In the genomic region with DNA sequence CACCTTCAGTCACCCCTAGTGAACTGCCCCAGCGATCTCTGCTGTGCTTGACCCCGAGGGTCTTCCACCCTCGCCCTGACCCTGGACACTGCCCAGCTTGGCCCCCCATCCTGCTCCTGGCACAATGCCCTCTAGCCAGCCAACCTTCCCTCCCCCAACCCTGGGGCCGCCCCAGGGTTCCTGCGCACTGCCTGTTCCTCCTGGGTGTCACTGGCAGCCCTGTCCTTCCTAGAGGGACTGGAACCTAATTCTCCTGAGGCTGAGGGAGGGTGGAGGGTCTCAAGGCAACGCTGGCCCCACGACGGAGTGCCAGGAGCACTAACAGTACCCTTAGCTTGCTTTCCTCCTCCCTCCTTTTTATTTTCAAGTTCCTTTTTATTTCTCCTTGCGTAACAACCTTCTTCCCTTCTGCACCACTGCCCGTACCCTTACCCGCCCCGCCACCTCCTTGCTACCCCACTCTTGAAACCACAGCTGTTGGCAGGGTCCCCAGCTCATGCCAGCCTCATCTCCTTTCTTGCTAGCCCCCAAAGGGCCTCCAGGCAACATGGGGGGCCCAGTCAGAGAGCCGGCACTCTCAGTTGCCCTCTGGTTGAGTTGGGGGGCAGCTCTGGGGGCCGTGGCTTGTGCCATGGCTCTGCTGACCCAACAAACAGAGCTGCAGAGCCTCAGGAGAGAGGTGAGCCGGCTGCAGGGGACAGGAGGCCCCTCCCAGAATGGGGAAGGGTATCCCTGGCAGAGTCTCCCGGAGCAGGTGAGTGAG, we compare ENCODE assay signal across 8 cellular contexts. TPM values are rescaled to one million over a fixed set of nuclear protein-coding genes. Genes with fewer than 3 reads are reported as not detected.
DNase-seq lines count a peak whose midpoint lies in the region; ATAC-seq, FAIRE-seq and TF ChIP-seq lines count a peak whose summit lies in the region.

A gene with protein sequence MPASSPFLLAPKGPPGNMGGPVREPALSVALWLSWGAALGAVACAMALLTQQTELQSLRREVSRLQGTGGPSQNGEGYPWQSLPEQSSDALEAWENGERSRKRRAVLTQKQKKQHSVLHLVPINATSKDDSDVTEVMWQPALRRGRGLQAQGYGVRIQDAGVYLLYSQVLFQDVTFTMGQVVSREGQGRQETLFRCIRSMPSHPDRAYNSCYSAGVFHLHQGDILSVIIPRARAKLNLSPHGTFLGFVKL (plus strand): TSS at position 207 of the 763 bp plus-strand sequence. CDS start 290 bp downstream, at position 497.

- FAIRE-seq in H1 (lab: Jason Lieb, UNC) = no peak

- no peak within 1 kb of the TSS for H3K56ac ChIP-seq in H1 (replicated peaks; ENCODE audit: insufficient read length, low read depth, low read length)

- H4K5ac ChIP-seq in H1 (ENCODE audit: insufficient read length, low read depth, low read length) = peak within 1 kb of the TSS; percentile 55

- no peak for TF ChIP-seq RAD21 in H1 (IDR thresholded peaks at IDR 0.05 in 1 of 2, conservative IDR thresholded peaks at IDR 0.05 in 1 of 2; ENCODE audit: low read depth in 2 of 2, low read length in 2 of 2)

- peak within 1 kb of the TSS; percentile 90 to 98 (median 96) for H3K4me3 Mint-ChIP-seq in naive B cell

- peaks cover 62 to 71% (median 70%) of the 10 kb centered on the region in 3 donors for H3K4me1 Mint-ChIP-seq in naive B cell

- H4K20me1 ChIP-seq in BLaER1 (peaks cover 10% of the 10 kb centered on the region), H1 (replicated peaks in 1 of 2; ENCODE audit: control insufficient read depth in 1 of 2, insufficient read depth in 2 of 2, low read length in 2 of 2) (peaks cover 0 to 1% of the 10 kb centered on the region in 2 experiments)

- ATAC-seq in naive B cell (ENCODE audit: low read depth in 2 of 2) (no peak), HG03460 (IDR thresholded peaks at IDR 0.05; ENCODE audit: unreplicated experiment) (no peak)

- H3K4ac ChIP-seq in H1 (replicated peaks; ENCODE audit: insufficient read length, low read depth, low read length) = peak within 1 kb of the TSS; percentile 96

- peak within 1 kb of the TSS; percentile 56; the same call in 1 of the 2 replicates for H2BK5ac ChIP-seq in H1 (ENCODE audit: low read depth, low read length)

- H4K91ac ChIP-seq in H1 (replicated peaks; ENCODE audit: insufficient read length, low read length) = peak within 1 kb of the TSS; percentile 92

- no peak for TF ChIP-seq CTCF in NB4 (IDR thresholded peaks at IDR 0.05; ENCODE audit: low read depth, low read length)
- no peak for TF ChIP-seq CTCF in H1 (IDR thresholded peaks at IDR 0.05; ENCODE audit: control extremely low read depth in 1 of 3, insufficient read depth in 1 of 3, low read depth in 1 of 3, low read length in 3 of 3)

- no peaks in the 10 kb centered on the region for H3K27me3 Mint-ChIP-seq in naive B cell

- peaks cover 4 to 14% of the 10 kb centered on the region in 2 experiments; a peak in 3 of 4 replicates for H3K79me2 ChIP-seq in H1 (ENCODE audit: control insufficient read depth in 1 of 2, insufficient read depth in 2 of 2, low read length in 2 of 2)

- peaks cover 6% of the 10 kb centered on the region; the same call in 1 of the 2 replicates for H3K23me2 ChIP-seq in H1 (ENCODE audit: low read depth, low read length)

- H3K79me1 ChIP-seq in H1 (ENCODE audit: low read depth, low read length) = peaks cover 7% of the 10 kb centered on the region

- H3K27me3 ChIP-seq in BLaER1 (no peaks in the 10 kb centered on the region), H1 (replicated peaks in 1 of 4; ENCODE audit: control insufficient read depth in 3 of 4, extremely low read depth in 1 of 4, insufficient read depth in 3 of 4, low read length in 3 of 4) (no peaks in the 10 kb centered on the region)

- H2AK5ac ChIP-seq in H1 (ENCODE audit: low read depth, low read length) = peak within 1 kb of the TSS; percentile 18

- H3K9ac ChIP-seq in BLaER1 = peak within 1 kb of the TSS; percentile 96
- H3K9ac ChIP-seq in H1 (replicated peaks in 1 of 4; ENCODE audit: extremely low read depth in 1 of 4, low read depth in 3 of 4, low read length in 3 of 4) = 0 out of 7 replicates have a peak within 1 kb of the TSS, but pooled peaks of 1 of the 4 experiments have one; percentile 2

- H3K9me3 ChIP-seq in BLaER1 = no peaks in the 10 kb centered on the region
- H3K9me3 ChIP-seq in H1 (ENCODE audit: insufficient read depth in 2 of 2, low read depth in 1 of 2, low read length in 1 of 2) = no peaks in the 10 kb centered on the region

- no peak within 1 kb of the TSS for H2BK120ac ChIP-seq in H1 (replicated peaks; ENCODE audit: low read depth, low read length)

- H3K36me3 Mint-ChIP-seq in naive B cell = no peaks in the 10 kb centered on the region

- TF ChIP-seq EP300 in H1 (IDR thresholded peaks at IDR 0.05; ENCODE audit: borderline replicate concordance in 1 of 2, low read depth in 2 of 2, low read length in 2 of 2) = no peak

- peak within 1 kb of the TSS; percentile 94 for H3K4me3 ChIP-seq in BLaER1
- peak within 1 kb of the TSS; percentile 48 for H3K4me3 ChIP-seq in NB4 (ENCODE audit: low read depth, low read length)
- H3K4me3 ChIP-seq in H1 (ENCODE audit: extremely low read depth in 1 of 4, insufficient read depth in 2 of 4, low read depth in 3 of 4, low read length in 4 of 4) = peak within 1 kb of the TSS in 2 of 4 experiments; percentile 11 to 34; a peak in 5 of 8 replicates

- no peak within 1 kb of the TSS for H2AFZ ChIP-seq in H1 (ENCODE audit: low read length)

- H4K8ac ChIP-seq in H1 (ENCODE audit: extremely low read depth, insufficient read depth, low read length) = peak within 1 kb of the TSS; percentile 81

- H3K4me1 ChIP-seq in BLaER1 = peaks cover 59% of the 10 kb centered on the region
- H3K4me1 ChIP-seq in H1 (replicated peaks in 1 of 4; ENCODE audit: control insufficient read depth in 3 of 4, insufficient read depth in 4 of 4, low read length in 3 of 4) = peaks cover 11 to 45% (median 26%) of the 10 kb centered on the region in 4 experiments

- H2BK15ac ChIP-seq in H1 (ENCODE audit: low read length) = peak within 1 kb of the TSS; percentile 96

- POLR2A ChIA-PET in H1 (lab: Charles Lee; ENCODE audit: partially characterized antibody) = interaction anchor here (0.8 to 37.5 kb wide), 13 partner anchors 10 to 152 kb away, joined by 3 to 1144 read pairs (median 6); a partner anchor contains a TSS

- peak within 1 kb of the TSS; percentile 87 for H3K18ac ChIP-seq in H1 (ENCODE audit: extremely low read depth, low read length)

- H3K27ac Mint-ChIP-seq in naive B cell = peak within 1 kb of the TSS; percentile 95 to 99 (median 98)

- peak; percentile 79 for DNase-seq in NB4 (ENCODE audit: low read depth)
- DNase-seq in H1 (ENCODE audit: low read depth in 1 of 2, low spot score in 2 of 2) = no peak
- DNase-seq in naive B cell = peak; percentile 59
- no peak for DNase-seq in glomerular visceral epithelial cell (ENCODE audit: extremely low spot score)
- no peak for DNase-seq in stimulated activated CD4-positive, alpha-beta T cell treated with anti-CD3 and anti-CD28 coated beads, Interleukin-1b, Interleukin-23, amount 100 ng/mL, for 48 hours
- DNase-seq in amniotic stem cell (lab: John Stamatoyannopoulos, UW) = no peak

- H3K4me2 ChIP-seq in BLaER1 (peak within 1 kb of the TSS; percentile 100), H1 (ENCODE audit: insufficient read depth in 1 of 2, low read depth in 2 of 2, low read length in 2 of 2) (peak within 1 kb of the TSS; percentile 49 to 61)

- no peak within 1 kb of the TSS for H3K23ac ChIP-seq in H1 (ENCODE audit: insufficient read length)

- peak within 1 kb of the TSS; percentile 94 for H3K27ac ChIP-seq in BLaER1
- 0 out of 2 replicates have a peak within 1 kb of the TSS, but pooled peaks have one; percentile 21 for H3K27ac ChIP-seq in H1 (ENCODE audit: low read depth, low read length)

- no peak within 1 kb of the TSS for H3K14ac ChIP-seq in H1 (ENCODE audit: insufficient read length)

- CTCF ChIA-PET in H1 (lab: Charles Lee; ENCODE audit: partially characterized antibody) = interaction anchor here (0.7 to 12.7 kb wide), 9 partner anchors 26 to 202 kb away, joined by 3 to 251 read pairs (median 3); no protein-coding TSS in a partner anchor

- H3K9me3 Mint-ChIP-seq in naive B cell = no peaks in the 10 kb centered on the region

- H2BK12ac ChIP-seq in H1 (ENCODE audit: low read depth, low read length) = peak within 1 kb of the TSS; percentile 68; the same call in 1 of the 2 replicates

- 0 out of 2 replicates have a peak within 1 kb of the TSS, but pooled peaks have one; percentile 41 for H2BK20ac ChIP-seq in H1 (ENCODE audit: low read length)

- 79% methylated on average over 15 of the region's 16 CpGs; no CpG with 5 or more reads in 1 of the 2 experiments for WGBS in H1 (ENCODE audit: extremely low coverage in 1 of 2, insufficient coverage in 1 of 2, insufficient read length in 1 of 2, insufficient replicate concordance in 2 of 2, low coverage in 1 of 2, low lambda C conversion rate in 2 of 2, missing lambda C conversion rate in 1 of 2), 2 experiments

- TF ChIP-seq POLR2A in NB4 (IDR thresholded peaks at IDR 0.05; ENCODE audit: extremely low read depth, insufficient read length) (no peak), H1 (IDR thresholded peaks at IDR 0.05; ENCODE audit: control extremely low read depth in 1 of 2, low read depth in 2 of 2, low read length in 2 of 2) (no peak)

- peaks cover 7% of the 10 kb centered on the region for H3K36me3 ChIP-seq in BLaER1
- peaks cover under 1 to 6% (median 2%) of the 10 kb centered on the region in 4 experiments; a peak in 4 of 8 replicates for H3K36me3 ChIP-seq in H1 (ENCODE audit: control insufficient read depth in 2 of 4, insufficient read depth in 4 of 4, low read length in 3 of 4)

TF ChIP-seq in H1, 55 proteins besides CTCF, POLR2A, EP300 and RAD21 (continues in another document):
- no peak for TF ChIP-seq SP1 (IDR thresholded peaks at IDR 0.05; ENCODE audit: low read depth, low read length)

RNA-seq across cellular contexts. Expression of the gene that starts here (rescaled TPM):
- 2.1 and 2.3 TPM in 2 replicates for total RNA-seq in H1 (2021; fragmentation: NEBNext Ultra II Directional; extraction: Animal tissue kit (Norgen Biotek cat#: 25700))
- polyA plus RNA-seq in H1 (2011; rRNA removed) (2.6 and 3.1 TPM in 2 replicates), naive B cell (ENCODE audit: low read depth in 6 of 6) (10 to 100 TPM; 32.2 to 43.1 (median 38.5) TPM)
- 0.83 TPM for polyA plus RNA-seq in H1 (2011; cell fraction: cytosol; rRNA removed)
- polyA plus RNA-seq in H1 (2011; cell fraction: nucleus; rRNA removed) = 5.0 TPM
- 3.3 to 6.2 TPM (median 4.6 TPM) in 4 replicates for polyA plus RNA-seq in H1 (2012, experiment 1 of 2)
- polyA plus RNA-seq in H1 (2012, experiment 2 of 2) = 3.3 TPM
- 1.9 TPM for polyA plus RNA-seq in H1 (2013, experiment 1 of 2)
- 1.9 TPM for polyA plus RNA-seq in H1 (2013, experiment 2 of 2)
- polyA minus RNA-seq in H1 (2011; rRNA and poly(A)+ RNA removed) = 1.0 and 2.7 TPM in 2 replicates
- not detected for polyA minus RNA-seq in H1 (2011; cell fraction: cytosol; rRNA and poly(A)+ RNA removed)
- polyA minus RNA-seq in H1 (2011; cell fraction: nucleus; rRNA and poly(A)+ RNA removed) = 1.5 TPM

Comparison
In these comparisons a context has a peak if more than half of its experiments do, and no peak if none do; other contexts are left out.
1. RNA of the gene that starts here (polyA plus RNA-seq): 32.2 to 43.1 TPM in naive B cell; 0.83 to 6.2 TPM in H1; every median in the first group is over 4 times any median in the second.
2. DNase-seq: peak in NB4 (single experiment) and naive B cell (single experiment); none in H1 (0 of 2), glomerular visceral epithelial cell (single experiment), stimulated activated CD4-positive, alpha-beta T cell treated with anti-CD3 and anti-CD28 coated beads, Interleukin-1b, Interleukin-23, amount 100 ng/mL, for 48 hours (single experiment) and amniotic stem cell (single experiment).